Comparison of ENCODE assay signal across 24 cellular contexts in genomic region chr21:43770066-43770655, GRCh38.
"Had no signal": no experiment of that assay in that cellular context is flagged by ENCODE, and none has a peak within 500 bp of the region (broad histone marks: within the 10 kb centered on the region; RNA-seq: fewer than 3 reads in every experiment).

No MANE protein-coding gene starts in this region.

- H3K27me3 ChIP-seq: adrenal gland, breast epithelium, MG63, SJCRH30 had no signal

- H3K27ac ChIP-seq: adrenal gland, breast epithelium, SJCRH30 had no signal

- ATAC-seq: activated CD4-positive, CD25-positive, alpha-beta regulatory T cell treated with anti-CD3 and anti-CD28 coated beads, Interleukin-2, amount 50 U/mL, for 24 hours; activated CD8-positive, alpha-beta T cell treated with anti-CD3 and anti-CD28 coated beads for 36 hours had no signal

- H3K4me2 ChIP-seq: SK-N-SH had no signal

- H3K4me1 ChIP-seq: SJCRH30 had no signal

- H3K27ac Mint-ChIP-seq: activated CD8-positive, alpha-beta T cell treated with anti-CD3 and anti-CD28 coated beads for 36 hours; activated naive CD8-positive, alpha-beta T cell treated with anti-CD3 and anti-CD28 coated beads, Interleukin-2, amount 10 ng/mL, durations not matched to agents 7 days and 5 days had no signal

- H3K4me3 ChIP-seq: adrenal gland, breast epithelium, MG63, SJCRH30 had no signal

- H3K9me3 ChIP-seq: adrenal gland, breast epithelium, MG63, SJCRH30, SK-N-SH had no signal

- H3K9me3 Mint-ChIP-seq: activated naive CD8-positive, alpha-beta T cell treated with anti-CD3 and anti-CD28 coated beads, Interleukin-2, amount 10 ng/mL, durations not matched to agents 7 days and 5 days had no signal

- H3K4me3 Mint-ChIP-seq: activated CD8-positive, alpha-beta T cell treated with anti-CD3 and anti-CD28 coated beads for 36 hours; activated naive CD8-positive, alpha-beta T cell treated with anti-CD3 and anti-CD28 coated beads, Interleukin-2, amount 10 ng/mL, durations not matched to agents 7 days and 5 days had no signal

- H3K9ac ChIP-seq: SK-N-SH had no signal

- H3K27me3 Mint-ChIP-seq: activated CD8-positive, alpha-beta T cell treated with anti-CD3 and anti-CD28 coated beads for 36 hours; activated naive CD8-positive, alpha-beta T cell treated with anti-CD3 and anti-CD28 coated beads, Interleukin-2, amount 10 ng/mL, durations not matched to agents 7 days and 5 days had no signal

- DNase-seq: activated CD4-positive, alpha-beta T cell treated with anti-CD3 and anti-CD28 coated beads for 4 hours; activated CD8-positive, alpha-beta memory T cell treated with anti-CD3 and anti-CD28 coated beads, Interleukin-2, amount 50 U/mL, for 48 hours; activated CD8-positive, alpha-beta T cell treated with anti-CD3 and anti-CD28 coated beads for 36 hours; activated naive CD4-positive, alpha-beta T cell treated with anti-CD3 and anti-CD28 coated beads, Interleukin-2, amount 50 U/mL, for 16 hours; activated naive CD8-positive, alpha-beta T cell treated with anti-CD3 and anti-CD28 coated beads, Interleukin-2, amount 10 ng/mL, durations not matched to agents 7 days and 5 days; activated T-cell treated with anti-CD3 and anti-CD28 coated beads, Interleukin-2, amount 50 U/mL, for 1 hour; adrenal gland; aorta; MG63; MV-4-11; NCI-H1092 treated with DMSO at 0.1 percent for 48 hours; NCI-H1417 treated with DMSO at 0.1 percent for 48 hours; NCI-H1694 treated with DMSO at 0.1 percent for 48 hours; NCI-H2029 treated with DMSO at 0.1 percent for 48 hours; NCI-H345; NCI-H510A; NCI-H526 treated with DMSO at 0.1 percent for 48 hours; NCI-H82; Right ventricle myocardium superior; SJCRH30; SK-N-SH; T-helper 1 cell had no signal
